Comparison of ENCODE assay signal across 2 cellular contexts in the genomic region with DNA sequence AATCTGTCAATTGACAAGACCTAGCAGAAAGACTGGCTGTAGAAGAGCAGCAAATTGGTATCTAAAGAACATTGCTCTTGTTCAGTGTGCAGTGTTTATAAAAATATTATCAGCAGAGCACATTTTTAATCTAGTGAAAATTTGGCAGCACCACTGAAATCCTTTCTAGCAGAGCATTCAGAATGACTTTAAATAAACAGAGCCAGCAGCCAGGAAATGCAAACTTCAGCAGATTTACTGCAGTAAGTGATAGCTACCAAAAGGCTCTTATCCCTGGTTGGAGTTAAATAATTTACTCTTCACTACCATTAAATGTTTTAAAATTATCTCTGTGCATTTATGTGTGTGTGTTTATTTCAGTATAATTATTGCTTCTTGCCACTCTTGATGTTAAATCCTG.
TF ChIP-seq lines count a peak whose summit lies in the region.

No MANE protein-coding gene starts in this region.

TF ChIP-seq in H1, 55 proteins besides CTCF, POLR2A, EP300 and RAD21:
- TF ChIP-seq BCL11A (IDR thresholded peaks at IDR 0.05; ENCODE audit: low read depth in 2 of 2, low read length in 2 of 2) = no peak
- peak; percentile 63; the same call in 1 of the 2 replicates for TF ChIP-seq MAFK (IDR thresholded peaks at IDR 0.05; ENCODE audit: low read depth, low read length)

TF ChIP-seq in HepG2, 621 proteins besides CTCF, POLR2A, EP300 and RAD21:
- TF ChIP-seq MAFK (conservative IDR thresholded peaks at IDR 0.05 in 1 of 2, IDR thresholded peaks at IDR 0.05 in 1 of 2; ENCODE audit: low read length in 2 of 2) (peak; percentile 75 to 81), MAFF (IDR thresholded peaks at IDR 0.05; ENCODE audit: low read depth, low read length) (peak; percentile 67), ZNF703 (CRISPR knock-in tag; IDR thresholded peaks at IDR 0.05; ENCODE audit: borderline replicate concordance) (no peak)
